Comparison of ENCODE assay signal across 8 cellular contexts in genomic region chr12:14770495-14771313, GRCh38. TPM values are rescaled to one million over a fixed set of nuclear protein-coding genes. Genes with fewer than 3 reads are reported as not detected.
A peak's percentile ranks its signal among the peaks of the same experiment; 100 is the strongest.
DNase-seq lines count a peak whose midpoint lies in the region; ATAC-seq and TF ChIP-seq lines count a peak whose summit lies in the region.

No MANE protein-coding gene starts in this region.

- peak overlapping the region; percentile 97 for H3K4me3 Mint-ChIP-seq in chondrocyte (ENCODE audit: unreplicated experiment)

- no peak for TF ChIP-seq CTCF in chondrocyte (IDR thresholded peaks at IDR 0.05)
- no peak for TF ChIP-seq CTCF in kidney epithelial cell (IDR thresholded peaks at IDR 0.05; ENCODE audit: insufficient read depth, low read length, poor library complexity, severe bottlenecking)

- ATAC-seq in GM18907 (IDR thresholded peaks at IDR 0.05; ENCODE audit: unreplicated experiment) (peak; percentile 30), HG03175 (IDR thresholded peaks at IDR 0.05; ENCODE audit: unreplicated experiment) (peak; percentile 16)

- peak overlapping the region; percentile 89 for H3K4me3 ChIP-seq in kidney epithelial cell (ENCODE audit: low read depth, low read length)

- in situ Hi-C loops in ACHN (cut with HindIII; ENCODE audit: low pct_ligation_motif_present, low pct_unique_long_range_greater_than_20kb, low sequenced_read_pairs), result no loop called here

- peaks cover 2% of the 10 kb centered on the region for H3K9me3 Mint-ChIP-seq in chondrocyte (ENCODE audit: low read depth)

- DNase-seq in ACHN, result peak; percentile 99
- DNase-seq in NCI-H345 treated with DMSO at 0.1 percent for 48 hours (lab: John Stamatoyannopoulos, UW; ENCODE audit: unreplicated experiment), result peak; percentile 87
- peak; percentile 92 for DNase-seq in activated CD4-positive, CD25-positive, alpha-beta regulatory T cell treated with anti-CD3 and anti-CD28 coated beads, Interleukin-2, amount 50 U/mL, for 72 hours
- no peak for DNase-seq in chondrocyte (ENCODE audit: low spot score)
- DNase-seq in kidney epithelial cell (ENCODE audit: low read depth), result peak; percentile 77
- peak; percentile 93 for DNase-seq in stimulated activated CD4-positive, alpha-beta T cell treated with anti-CD3 and anti-CD28 coated beads, Interleukin-15, amount 100 ng/mL, for 24 hours

- H3K27me3 ChIP-seq in kidney epithelial cell (ENCODE audit: control insufficient read depth, insufficient read depth, low read length), result no peaks in the 10 kb centered on the region

- H3K27ac Mint-ChIP-seq in chondrocyte (ENCODE audit: unreplicated experiment), result peak overlapping the region; percentile 99

- no peaks in the 10 kb centered on the region for H3K36me3 ChIP-seq in kidney epithelial cell (ENCODE audit: control insufficient read depth, insufficient read depth, low read length)

- H3K4me1 Mint-ChIP-seq in chondrocyte (ENCODE audit: low read depth), result peaks cover 60% of the 10 kb centered on the region

- H3K36me3 Mint-ChIP-seq in chondrocyte (ENCODE audit: low read depth), result peaks cover 7% of the 10 kb centered on the region

- no peaks in the 10 kb centered on the region for H3K27me3 Mint-ChIP-seq in chondrocyte (ENCODE audit: low read depth)

RNA-seq across cellular contexts. Expression of gene WBP11, which starts 32.6 kb away (rescaled TPM):
- total RNA-seq in chondrocyte, result 46.2 to 55.5 TPM (median 51.1 TPM) in 3 replicates
- 21.7 and 31.4 TPM in 2 replicates for total RNA-seq in kidney epithelial cell

RNA-seq across cellular contexts. Expression of gene C12orf60, which starts 32.8 kb away (rescaled TPM):
- total RNA-seq in chondrocyte (0.82 to 1.0 TPM (median 0.92 TPM) in 3 replicates), kidney epithelial cell (4.7 and 4.9 TPM in 2 replicates)

RNA-seq across cellular contexts. Expression of gene SMCO3, which starts 43.3 kb away (rescaled TPM):
- total RNA-seq in chondrocyte, result 0.15 to 0.17 TPM in 2 of 3 replicates, not detected in the other
- not detected in 2 replicates for total RNA-seq in kidney epithelial cell
